ENCODE assay signal across 25 cellular contexts in genomic region chr17:20210614-20211013, GRCh38.
"Had no signal": no experiment of that assay in that cellular context is flagged by ENCODE, and none has a peak within 500 bp of the region (broad histone marks: within the 10 kb centered on the region; RNA-seq: fewer than 3 reads in every experiment).

No MANE protein-coding gene starts in this region.

- H3K4me3 ChIP-seq: esophagus squamous epithelium, gastrocnemius medialis, heart right ventricle, left lung, lower lobe of right lung had no signal

- H3K27me3 Mint-ChIP-seq: dendritic cell treated with granulocyte-macrophage colony-stimulating factor and Interleukin-4, amounts not matched to agents 40 ng/mL and 50 ng/mL, for 4 days; effector memory CD8-positive, alpha-beta T cell had no signal

- H3K27ac Mint-ChIP-seq: dendritic cell treated with granulocyte-macrophage colony-stimulating factor and Interleukin-4, amounts not matched to agents 40 ng/mL and 50 ng/mL, for 4 days; endodermal cell had no signal

- H3K27me3 ChIP-seq: esophagus squamous epithelium, gastrocnemius medialis, heart right ventricle, left lung had no signal

- ATAC-seq: effector memory CD8-positive, alpha-beta T cell; esophagus mucosa; gastrocnemius medialis; heart right ventricle; left cardiac atrium; left lung; left ventricle myocardium superior; lower lobe of right lung had no signal

- FAIRE-seq: colon, endometrium, islet of Langerhans, keratinocyte had no signal

- H3K4me1 ChIP-seq: gastrocnemius medialis had no signal

- H3K4me3 Mint-ChIP-seq: dendritic cell treated with granulocyte-macrophage colony-stimulating factor and Interleukin-4, amounts not matched to agents 40 ng/mL and 50 ng/mL, for 4 days; effector memory CD8-positive, alpha-beta T cell; endodermal cell had no signal

- H3K9me3 Mint-ChIP-seq: dendritic cell treated with granulocyte-macrophage colony-stimulating factor and Interleukin-4, amounts not matched to agents 40 ng/mL and 50 ng/mL, for 4 days; effector memory CD8-positive, alpha-beta T cell had no signal

- H3K9me3 ChIP-seq: esophagus squamous epithelium, gastrocnemius medialis, heart right ventricle, left lung, lower lobe of right lung had no signal

- H3K36me3 ChIP-seq: gastrocnemius medialis, left lung, lower lobe of right lung had no signal

- DNase-seq: cortex of kidney; effector CD8-positive, alpha-beta T cell; effector memory CD8-positive, alpha-beta T cell; endodermal cell; erythroblast; esophagus squamous epithelium; foreskin fibroblast; foreskin melanocyte; gastrocnemius medialis; glutamatergic neuron; heart right ventricle; hippocampal formation; left cardiac atrium; left lung; left ventricle myocardium superior; lower lobe of right lung; mesendoderm; midbrain had no signal

- H3K27ac ChIP-seq: epithelial cell of prostate, esophagus squamous epithelium, gastrocnemius medialis, heart right ventricle, left lung, lower lobe of right lung had no signal
